27 cellular contexts compared by ENCODE assay signal in genomic region chr2:9883897-9884296, GRCh38.
"Had no signal": no experiment of that assay in that cellular context is flagged by ENCODE, and none has a peak within 500 bp of the region (broad histone marks: within the 10 kb centered on the region; RNA-seq: fewer than 3 reads in every experiment).

No MANE protein-coding gene starts in this region.

- FAIRE-seq: bronchial epithelial cell, TTC549 had no signal

- H3K9me3 ChIP-seq: body of pancreas had no signal

- DNase-seq: activated CD4-positive, alpha-beta memory T cell treated with anti-CD3 and anti-CD28 coated beads for 36 hours; activated CD4-positive, alpha-beta T cell treated with anti-CD3 and anti-CD28 coated beads, Interleukin-2, amount 10 ng/mL, durations not matched to agents 7 days and 5 days; activated CD4-positive, CD25-positive, alpha-beta regulatory T cell; activated CD8-positive, alpha-beta memory T cell treated with anti-CD3 and anti-CD28 coated beads for 24 hours; activated effector memory CD4-positive, alpha-beta T cell treated with anti-CD3 and anti-CD28 coated beads, Interleukin-2, amount 50 U/mL, for 16 hours; activated naive CD4-positive, alpha-beta T cell treated with Interleukin-2 at 50 U/mL for 16 hours; activated naive CD8-positive, alpha-beta T cell treated with anti-CD3 and anti-CD28 coated beads, Interleukin-2, amount 50 U/mL, for 24 hours; activated T-cell treated with anti-CD3 and anti-CD28 coated beads, Interleukin-2, amount 50 U/mL, for 4 hours; amniotic stem cell; body of pancreas; central memory CD4-positive, alpha-beta T cell; KG1; NCI-H1092 treated with DMSO at 0.1 percent for 48 hours; NCI-H1417 treated with DMSO at 0.1 percent for 48 hours; NCI-H187 treated with DMSO at 0.1 percent for 48 hours; NCI-H2081 treated with DMSO at 0.1 percent for 48 hours; NCI-H524 treated with DMSO at 0.1 percent for 48 hours; NCI-H748 treated with DMSO at 0.1 percent for 48 hours; T-cell; T-helper 2 cell; T1000 had no signal

- H3K4me3 ChIP-seq: ascending aorta, body of pancreas, SK-N-MC had no signal

- ATAC-seq: activated naive CD4-positive, alpha-beta T cell treated with anti-CD3 and anti-CD28 coated beads, Interleukin-2, amount 50 U/mL, for 72 hours; activated naive CD8-positive, alpha-beta T cell treated with anti-CD3 and anti-CD28 coated beads, Interleukin-2, amount 50 U/mL, for 24 hours; activated T-cell treated with anti-CD3 and anti-CD28 coated beads, Interleukin-2, amount 50 U/mL, for 4 hours; body of pancreas; Right ventricle myocardium inferior; T-cell had no signal

- H3K27me3 ChIP-seq: ascending aorta, body of pancreas had no signal

- H3K4me1 ChIP-seq: ascending aorta, body of pancreas had no signal

- H3K27ac ChIP-seq: ascending aorta, body of pancreas, SK-N-MC had no signal
